2 cellular contexts compared by ENCODE assay signal in the genomic region with DNA sequence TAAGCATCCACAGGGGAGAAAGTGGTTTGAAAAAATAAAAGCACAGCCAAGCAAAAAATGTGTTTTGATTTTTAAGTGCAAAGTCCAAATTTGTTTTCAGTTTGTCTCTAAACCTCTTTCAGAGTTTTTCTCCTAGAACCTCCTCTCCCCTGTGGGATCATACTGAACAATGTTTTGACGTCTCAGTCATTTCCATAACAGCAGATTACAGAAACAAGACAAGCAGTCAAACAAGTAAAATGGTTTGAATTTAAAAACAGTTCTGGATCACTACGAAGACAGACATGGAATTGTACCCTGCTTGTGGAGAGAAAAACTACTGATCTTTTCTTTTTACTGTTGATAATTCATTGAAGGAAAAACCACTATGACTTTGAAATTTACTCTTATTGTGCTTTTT.
TF ChIP-seq lines count a peak whose summit lies in the region.

No MANE protein-coding gene starts in this region.

TF ChIP-seq in H1, 55 proteins besides CTCF, POLR2A, EP300 and RAD21:
- TF ChIP-seq FOSL1 (IDR thresholded peaks at IDR 0.05; ENCODE audit: insufficient read depth, low read depth, low read length) (no peak), PHF8 (conservative IDR thresholded peaks at IDR 0.05; ENCODE audit: low read depth, low read length) (no peak), ATF2 (IDR thresholded peaks at IDR 0.05; ENCODE audit: low read length) (no peak), CTBP2 (IDR thresholded peaks at IDR 0.05; ENCODE audit: borderline replicate concordance, insufficient read depth, insufficient read length, low read length) (no peak), CHD1 (IDR thresholded peaks at IDR 0.05; ENCODE audit: low read depth, low read length) (no peak), ZNF274 (IDR thresholded peaks at IDR 0.05; ENCODE audit: borderline replicate concordance, extremely low read depth, low read length) (no peak), SP2 (IDR thresholded peaks at IDR 0.05; ENCODE audit: low read length) (no peak), CEBPB (IDR thresholded peaks at IDR 0.05; ENCODE audit: low read depth, low read length) (no peak), JUND (IDR thresholded peaks at IDR 0.05; ENCODE audit: low read length) (no peak), GTF2F1 (IDR thresholded peaks at IDR 0.05; ENCODE audit: borderline replicate concordance, low read depth, low read length) (no peak), MAX (IDR thresholded peaks at IDR 0.05) (no peak)
- TF ChIP-seq, protein P1, sequence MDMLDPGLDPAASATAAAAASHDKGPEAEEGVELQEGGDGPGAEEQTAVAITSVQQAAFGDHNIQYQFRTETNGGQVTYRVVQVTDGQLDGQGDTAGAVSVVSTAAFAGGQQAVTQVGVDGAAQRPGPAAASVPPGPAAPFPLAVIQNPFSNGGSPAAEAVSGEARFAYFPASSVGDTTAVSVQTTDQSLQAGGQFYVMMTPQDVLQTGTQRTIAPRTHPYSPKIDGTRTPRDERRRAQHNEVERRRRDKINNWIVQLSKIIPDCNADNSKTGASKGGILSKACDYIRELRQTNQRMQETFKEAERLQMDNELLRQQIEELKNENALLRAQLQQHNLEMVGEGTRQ (IDR thresholded peaks at IDR 0.05; ENCODE audit: low read length), result no peak

TF ChIP-seq in neural cell, 6 proteins besides CTCF, POLR2A, EP300 and RAD21:
- peak; percentile 65 for TF ChIP-seq REST (IDR thresholded peaks at IDR 0.05; ENCODE audit: borderline replicate concordance)
- no peak for TF ChIP-seq MXI1 (conservative IDR thresholded peaks at IDR 0.05; ENCODE audit: poor library complexity, severe bottlenecking)
- TF ChIP-seq POLR2AphosphoS5 (IDR thresholded peaks at IDR 0.05), result peak; percentile 100
